ENCODE assay signal across 15 cellular contexts in genomic region chr1:17670587-17671313, GRCh38.
A peak's percentile ranks its signal among the peaks of the same experiment; 100 is the strongest.
DNase-seq lines count a peak whose midpoint lies in the region; ATAC-seq, FAIRE-seq and TF ChIP-seq lines count a peak whose summit lies in the region.
"Had no signal": no experiment of that assay in that cellular context is flagged by ENCODE, and none has a peak within 500 bp of the region (broad histone marks: within the 10 kb centered on the region; RNA-seq: fewer than 3 reads in every experiment).

No MANE protein-coding gene starts in this region.

- ATAC-seq in GM23338 (peak; percentile 21), K562 (no peak), GM18511 (IDR thresholded peaks at IDR 0.05; ENCODE audit: unreplicated experiment) (no peak)
- ATAC-seq: CD8-positive, alpha-beta T cell; PC-3 had no signal

- TF ChIP-seq RAD21 in K562 (CRISPR knock-in tag; conservative IDR thresholded peaks at IDR 0.05 in 1 of 2, IDR thresholded peaks at IDR 0.05 in 1 of 2) = no peak

- no peak overlapping the region for H2AFZ ChIP-seq in GM23338
- H2AFZ ChIP-seq in K562 (ENCODE audit: low read depth, low read length) = no peak overlapping the region

- H3K9me3 Mint-ChIP-seq in GM23338 = no peaks in the 10 kb centered on the region
- H3K9me3 Mint-ChIP-seq: CD8-positive, alpha-beta T cell had no signal

- H4K20me1 ChIP-seq in GM23338 (replicated peaks; ENCODE audit: insufficient read depth) (peaks cover 4% of the 10 kb centered on the region), K562 (replicated peaks; ENCODE audit: control insufficient read depth, insufficient read depth, low read length) (peaks cover 23% of the 10 kb centered on the region)

- peaks cover 22% of the 10 kb centered on the region for H3K27me3 Mint-ChIP-seq in GM23338 (ENCODE audit: insufficient read depth, low read depth, poor library complexity)

- CTCF ChIA-PET in K562 (lab: Yijun Ruan, JAX; ENCODE audit: low intra/inter-chr PET ratio) = no interaction called here

- DNase-seq in GM23338 (ENCODE audit: low spot score) = peak; percentile 24
- DNase-seq in K562 (ENCODE audit: extremely low read depth in 1 of 4, low spot score in 3 of 4) = no peak
- DNase-seq in erythroblast (lab: John Stamatoyannopoulos, UW) = no peak
- DNase-seq in ecto neural progenitor cell (ENCODE audit: low spot score) = no peak
- no peak for DNase-seq in left ventricle myocardium inferior
- DNase-seq: CD8-positive, alpha-beta T cell; DND-41; Kasumi-1; NCI-H1694 treated with DMSO at 0.1 percent for 48 hours; NCI-H2081 treated with DMSO at 0.1 percent for 48 hours; PC-3 had no signal

- H3K4me1 ChIP-seq in GM23338 (ENCODE audit: insufficient read depth) (peaks cover 11% of the 10 kb centered on the region; the same call in 1 of the 2 replicates), K562 (replicated peaks in 1 of 2; ENCODE audit: control insufficient read depth in 2 of 2, insufficient read depth in 2 of 2, low read length in 2 of 2) (peaks cover 0 to 4% of the 10 kb centered on the region in 2 experiments; a peak in 1 of 5 replicates), iPS-20b (ENCODE audit: insufficient read depth, low read length) (peaks cover 8% of the 10 kb centered on the region; the same call in 1 of the 2 replicates), left ventricle myocardium inferior (peaks cover 63% of the 10 kb centered on the region)

- H3K4me2 ChIP-seq in GM23338 = no peak overlapping the region
- H3K4me2 ChIP-seq in K562 (ENCODE audit: insufficient read depth, low read length) = no peak overlapping the region

- intact Hi-C loops in K562 (cut with micrococcal nuclease) = no loop called here
- intact Hi-C loops in left ventricle myocardium inferior (cut with micrococcal nuclease) = no loop called here

- WGBS in K562 (ENCODE audit: insufficient coverage, low coverage, missing lambda C conversion rate) = 3% methylated on average over 27 of the region's 27 CpGs

- 0 out of 2 replicates have a peak, but pooled peaks cover 4% of the 10 kb centered on the region for H3K36me3 ChIP-seq in GM23338 (ENCODE audit: insufficient read depth)
- H3K36me3 ChIP-seq in K562 (ENCODE audit: control insufficient read depth, insufficient read depth, low read length) = no peaks in the 10 kb centered on the region
- peaks cover 16% of the 10 kb centered on the region for H3K36me3 ChIP-seq in iPS-20b (ENCODE audit: insufficient read depth, low read depth, low read length)
- H3K36me3 ChIP-seq in left ventricle myocardium inferior = peaks cover 20% of the 10 kb centered on the region

- no peak for TF ChIP-seq POLR2A in K562 (conservative IDR thresholded peaks at IDR 0.05)
- TF ChIP-seq POLR2A in erythroblast (IDR thresholded peaks at IDR 0.05; ENCODE audit: low read length) = no peak

- H3K4me3 ChIP-seq in GM23338 = no peak overlapping the region
- no peak overlapping the region for H3K4me3 ChIP-seq in K562
- no peak overlapping the region for H3K4me3 ChIP-seq in iPS-20b (ENCODE audit: low read length)
- no peak overlapping the region for H3K4me3 ChIP-seq in left ventricle myocardium inferior

- H3K36me3 Mint-ChIP-seq in GM23338 (ENCODE audit: low read depth) = peaks cover 31% of the 10 kb centered on the region
- H3K36me3 Mint-ChIP-seq: CD8-positive, alpha-beta T cell had no signal

- H3K9me3 ChIP-seq in K562 (replicated peaks; ENCODE audit: control insufficient read depth, insufficient read depth, low read depth, low read length) = no peaks in the 10 kb centered on the region
- H3K9me3 ChIP-seq in iPS-20b (ENCODE audit: insufficient read depth, low read depth, low read length) = no peaks in the 10 kb centered on the region
- H3K9me3 ChIP-seq in left ventricle myocardium inferior (replicated peaks) = no peaks in the 10 kb centered on the region

- FAIRE-seq in K562 (lab: Jason Lieb, UNC) = no peak
- FAIRE-seq: G401.6, GM12892 had no signal

- H3F3A ChIP-seq in GM23338 (replicated peaks; ENCODE audit: low read depth) = no peaks in the 10 kb centered on the region

- POLR2A ChIA-PET in K562 (lab: Yijun Ruan, JAX) = interaction anchor here (0.6 to 0.7 kb wide), 2 partner anchors 184 to 506 kb away, joined by 3 read pairs; no protein-coding TSS in a partner anchor

- TF ChIP-seq CTCF in GM23338 (conservative IDR thresholded peaks at IDR 0.05; ENCODE audit: low read depth in 2 of 2) (no peak), K562 (IDR thresholded peaks at IDR 0.05 in 2 of 3, conservative IDR thresholded peaks at IDR 0.05 in 1 of 3; ENCODE audit: insufficient read depth in 2 of 3, low read depth in 1 of 3, low read length in 3 of 3) (no peak), left ventricle myocardium inferior (IDR thresholded peaks at IDR 0.05; ENCODE audit: borderline replicate concordance) (no peak)

- H3K27me3 ChIP-seq in GM23338 (ENCODE audit: insufficient read depth) = no peaks in the 10 kb centered on the region
- peaks cover 17 to 63% of the 10 kb centered on the region in 2 experiments for H3K27me3 ChIP-seq in K562 (ENCODE audit: control insufficient read depth in 2 of 2, insufficient read depth in 2 of 2, low read length in 2 of 2)
- H3K27me3 ChIP-seq in iPS-20b (ENCODE audit: insufficient read depth, low read length) = no peaks in the 10 kb centered on the region
- H3K27me3 ChIP-seq in left ventricle myocardium inferior (ENCODE audit: low read depth) = no peaks in the 10 kb centered on the region

- in situ Hi-C loops in K562 (cut with MboI) = loop anchor here (10.0 kb wide), 1 partner anchor 554 kb away; no protein-coding TSS in a partner anchor

- no peaks in the 10 kb centered on the region for H3K9me2 ChIP-seq in GM23338 (ENCODE audit: insufficient read depth)

- H3K79me2 ChIP-seq in GM23338 (replicated peaks; ENCODE audit: insufficient read depth) (0 out of 2 replicates have a peak, but pooled peaks cover 3% of the 10 kb centered on the region), K562 (ENCODE audit: control insufficient read depth, insufficient read depth, low read length) (no peaks in the 10 kb centered on the region)

- TF ChIP-seq EP300 in K562 (IDR thresholded peaks at IDR 0.05; ENCODE audit: low read length) = no peak

- no TSS peak for BruUV-seq in K562 (replicated peaks; lab: Mats Ljungman, UMichigan)

- H3K9ac ChIP-seq in K562 (ENCODE audit: insufficient read depth in 1 of 2, low read depth in 2 of 2, low read length in 2 of 2) (no peak overlapping the region), iPS-20b (ENCODE audit: low read depth, low read length) (no peak overlapping the region)

- peaks cover 28% of the 10 kb centered on the region for H3K4me1 Mint-ChIP-seq in GM23338

- peak overlapping the region; percentile 50; the same call in 1 of the 2 replicates for H3K27ac ChIP-seq in GM23338 (ENCODE audit: low read depth)
- no peak overlapping the region for H3K27ac ChIP-seq in K562 (ENCODE audit: extremely low read depth, low read depth, low read length)
- H3K27ac ChIP-seq in iPS-20b (ENCODE audit: low read length) = peak overlapping the region; percentile 3
- no peak overlapping the region for H3K27ac ChIP-seq in left ventricle myocardium inferior (replicated peaks)

- H3K27ac Mint-ChIP-seq in GM23338 = peak overlapping the region; percentile 89; the same call in 1 of the 2 replicates
- H3K27ac Mint-ChIP-seq: CD8-positive, alpha-beta T cell had no signal

- no peak overlapping the region for H3K4me3 Mint-ChIP-seq in GM23338
- H3K4me3 Mint-ChIP-seq: CD8-positive, alpha-beta T cell had no signal

- H3K9me1 ChIP-seq in K562 (ENCODE audit: control insufficient read depth, insufficient read depth, low read length) = no peaks in the 10 kb centered on the region

TF ChIP-seq in GM23338, 12 proteins besides CTCF, POLR2A, EP300 and RAD21 (continues in another document):
- TF ChIP-seq CREB1 (CRISPR knock-in tag; IDR thresholded peaks at IDR 0.05; ENCODE audit: low read depth) = no peak
- TF ChIP-seq EZH2 (IDR thresholded peaks at IDR 0.05; ENCODE audit: low read depth, unreplicated experiment) = no peak
- TF ChIP-seq ZNF331 (CRISPR knock-in tag; IDR thresholded peaks at IDR 0.05; ENCODE audit: low read depth) = no peak
- no peak for TF ChIP-seq STAT1 (IDR thresholded peaks at IDR 0.05; ENCODE audit: unreplicated experiment)
- no peak for TF ChIP-seq ETS1 (IDR thresholded peaks at IDR 0.05)
- no peak for TF ChIP-seq ZNF114 (CRISPR knock-in tag; IDR thresholded peaks at IDR 0.05)

TF ChIP-seq in K562, 482 proteins besides CTCF, POLR2A, EP300 and RAD21:
- TF ChIP-seq, protein P1, sequence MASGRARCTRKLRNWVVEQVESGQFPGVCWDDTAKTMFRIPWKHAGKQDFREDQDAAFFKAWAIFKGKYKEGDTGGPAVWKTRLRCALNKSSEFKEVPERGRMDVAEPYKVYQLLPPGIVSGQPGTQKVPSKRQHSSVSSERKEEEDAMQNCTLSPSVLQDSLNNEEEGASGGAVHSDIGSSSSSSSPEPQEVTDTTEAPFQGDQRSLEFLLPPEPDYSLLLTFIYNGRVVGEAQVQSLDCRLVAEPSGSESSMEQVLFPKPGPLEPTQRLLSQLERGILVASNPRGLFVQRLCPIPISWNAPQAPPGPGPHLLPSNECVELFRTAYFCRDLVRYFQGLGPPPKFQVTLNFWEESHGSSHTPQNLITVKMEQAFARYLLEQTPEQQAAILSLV (tag; IDR thresholded peaks at IDR 0.05) = no peak
- TF ChIP-seq ZFP36 (IDR thresholded peaks at IDR 0.05; ENCODE audit: low read depth, low read length, partially characterized antibody) = peak; percentile 65

Comparison
In these comparisons a context has a peak if more than half of its experiments do, and no peak if none do; other contexts are left out.
1. H3K27ac ChIP-seq: peak in GM23338 (single experiment) and iPS-20b (single experiment); none in K562 (single experiment) and left ventricle myocardium inferior (single experiment).